10 cellular contexts compared by ENCODE assay signal in the genomic region with DNA sequence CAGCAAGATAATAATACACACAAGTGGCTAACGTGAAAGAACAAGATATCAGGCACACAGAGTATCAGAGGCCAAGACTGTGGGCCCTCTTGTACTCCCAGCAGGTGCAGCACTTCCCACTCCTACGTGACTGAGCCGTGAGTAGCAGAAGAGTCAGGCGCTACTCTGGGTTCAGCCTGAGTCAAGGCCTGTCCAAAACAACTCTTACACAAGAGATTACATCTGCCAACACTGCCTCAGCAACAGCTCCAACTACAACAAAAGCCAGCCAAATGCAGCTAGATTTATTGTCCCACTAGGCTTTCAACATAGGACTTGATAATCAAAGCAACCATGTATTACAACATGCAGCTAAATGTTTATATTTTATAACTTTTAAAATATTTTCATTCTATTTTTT. TPM values are rescaled to one million over a fixed set of nuclear protein-coding genes. Genes with fewer than 3 reads are reported as not detected.
DNase-seq lines count a peak whose midpoint lies in the region; ATAC-seq and TF ChIP-seq lines count a peak whose summit lies in the region.
"Had no signal": no experiment of that assay in that cellular context is flagged by ENCODE, and none has a peak within 500 bp of the region (broad histone marks: within the 10 kb centered on the region; RNA-seq: fewer than 3 reads in every experiment).

No MANE protein-coding gene starts in this region.

- H3K4me3 ChIP-seq in lung (no peak overlapping the region), uterus (no peak overlapping the region)
- H3K4me3 ChIP-seq: BLaER1 treated with 17β-estradiol and CSF1 and Interleukin-3, amounts not matched to agents 10 nM and 100 nM had no signal

- TF ChIP-seq CTCF in lung (IDR thresholded peaks at IDR 0.05; ENCODE audit: control extremely low read depth, extremely low read depth) (no peak), uterus (IDR thresholded peaks at IDR 0.05) (no peak)

- no peaks in the 10 kb centered on the region for H3K9me3 ChIP-seq in lung (ENCODE audit: control insufficient read depth in 2 of 2, insufficient read depth in 1 of 2, low read length in 1 of 2)
- no peaks in the 10 kb centered on the region for H3K9me3 ChIP-seq in uterus
- H3K9me3 ChIP-seq: BLaER1 treated with 17β-estradiol and CSF1 and Interleukin-3, amounts not matched to agents 10 nM and 100 nM had no signal

- ATAC-seq in lung (ENCODE audit: insufficient read depth, low FRiP score): peak; percentile 79
- ATAC-seq: HCT116 had no signal

- 47 to 71% methylated on average over 4 of the region's 4 CpGs for WGBS in lung, 2 donors

- H3K36me3 ChIP-seq in lung (ENCODE audit: control insufficient read depth in 2 of 2, insufficient read depth in 2 of 2, low read length in 2 of 2) (peaks cover 18 to 22% of the 10 kb centered on the region in 2 donors), uterus (no peaks in the 10 kb centered on the region)

- H3K27ac ChIP-seq in lung (ENCODE audit: low read depth in 1 of 2, low read length in 1 of 2) (peak overlapping the region; percentile 40 to 62), uterus (peak overlapping the region; percentile 73 to 84)
- H3K27ac ChIP-seq: BLaER1 treated with 17β-estradiol and CSF1 and Interleukin-3, amounts not matched to agents 10 nM and 100 nM had no signal

- no peak for TF ChIP-seq POLR2A in uterus (IDR thresholded peaks at IDR 0.05)

- DNase-seq in SIG-M5 treated with dmso at 0.1 percent for 504 hours (lab: John Stamatoyannopoulos, UW; ENCODE audit: unreplicated experiment): peak; percentile 26
- DNase-seq in SIG-M5 (lab: John Stamatoyannopoulos, UW): no peak
- DNase-seq in dedifferentiated amniotic fluid mesenchymal stem cell (ENCODE audit: extremely low spot score): peak; percentile 16
- DNase-seq in lung (ENCODE audit: low spot score): peak; percentile 70
- peak; percentile 81 to 89 for DNase-seq in uterus
- no peak for DNase-seq in ecto neural progenitor cell (ENCODE audit: low spot score)
- DNase-seq in cerebellum (ENCODE audit: low spot score): no peak
- DNase-seq in kidney glomerular epithelial cell (lab: John Stamatoyannopoulos, UW): no peak

- no peaks in the 10 kb centered on the region for H3K27me3 ChIP-seq in lung (ENCODE audit: control insufficient read depth, insufficient read depth)
- H3K27me3 ChIP-seq in uterus: no peaks in the 10 kb centered on the region
- H3K27me3 ChIP-seq: BLaER1 treated with 17β-estradiol and CSF1 and Interleukin-3, amounts not matched to agents 10 nM and 100 nM had no signal

- H3K4me1 ChIP-seq in lung (ENCODE audit: control insufficient read depth in 2 of 2, insufficient read depth in 2 of 2, low read length in 2 of 2): peaks cover 3 to 4% of the 10 kb centered on the region in 2 donors
- H3K4me1 ChIP-seq in uterus: peaks cover 4 to 6% of the 10 kb centered on the region in 2 donors
- H3K4me1 ChIP-seq: BLaER1 treated with 17β-estradiol and CSF1 and Interleukin-3, amounts not matched to agents 10 nM and 100 nM had no signal

- intact Hi-C loops in uterus (cut with DNase I; ENCODE audit: low total_unique reads): no loop called here

RNA-seq across cellular contexts. Expression of a gene that starts 56.2 kb away (rescaled TPM):
- 10 to 100 TPM; 66.9 to 77.2 TPM for total RNA-seq in lung
- polyA plus RNA-seq in lung: 10 to 100 TPM; 34.3 to 42.1 TPM
- total RNA-seq in uterus: 10 to 100 TPM; 11.0 to 71.9 (median 56.2) TPM
- 17.1 TPM for total RNA-seq in cerebellum

Comparison
In these comparisons a context has a peak if more than half of its experiments do, and no peak if none do; other contexts are left out.
1. DNase-seq: peak in SIG-M5 treated with dmso at 0.1 percent for 504 hours (single experiment), dedifferentiated amniotic fluid mesenchymal stem cell (single experiment), lung (single experiment) and uterus (2 of 2); none in SIG-M5 (single experiment), ecto neural progenitor cell (single experiment), cerebellum (single experiment) and kidney glomerular epithelial cell (single experiment).